Comparison of ENCODE assay signal across 4 cellular contexts in genomic region chr5:72637058-72637457, GRCh38.
"Had no signal": no experiment of that assay in that cellular context is flagged by ENCODE, and none has a peak within 500 bp of the region (broad histone marks: within the 10 kb centered on the region; RNA-seq: fewer than 3 reads in every experiment).

No MANE protein-coding gene starts in this region.

- H3K36me3 ChIP-seq: HAP-1 had no signal

- ATAC-seq: GM23338, HCT116 had no signal

- H3K4me1 ChIP-seq: HAP-1 had no signal

- H3K9me3 ChIP-seq: HAP-1 had no signal

- H3K27ac ChIP-seq: GM23248 had no signal

- H3K4me3 ChIP-seq: GM23248, GM23338, HAP-1 had no signal
